Comparison of ENCODE assay signal across 31 cellular contexts in the genomic region with DNA sequence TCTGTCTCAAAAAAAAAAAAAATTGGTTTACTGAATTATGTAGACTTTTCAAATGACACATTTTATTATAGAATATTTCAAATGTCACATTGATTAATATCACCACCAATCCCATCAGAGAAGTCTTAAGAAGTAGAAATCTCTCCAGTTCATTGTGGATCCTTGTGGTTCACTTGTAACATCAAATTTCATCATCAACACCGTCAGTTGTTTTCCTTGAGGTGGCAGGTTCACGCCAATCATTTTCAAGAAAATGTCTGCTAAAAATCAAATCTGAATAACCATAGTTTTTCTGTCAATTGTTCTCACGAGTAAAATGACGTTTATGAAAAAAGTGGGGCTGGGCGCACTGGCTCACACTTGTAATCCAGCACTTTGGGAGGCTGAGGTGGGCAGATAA. TPM values are rescaled to one million over a fixed set of nuclear protein-coding genes. Genes with fewer than 3 reads are reported as not detected.
DNase-seq lines count a peak whose midpoint lies in the region; TF ChIP-seq lines count a peak whose summit lies in the region.
"Had no signal": no experiment of that assay in that cellular context is flagged by ENCODE, and none has a peak within 500 bp of the region (broad histone marks: within the 10 kb centered on the region; RNA-seq: fewer than 3 reads in every experiment).

No MANE protein-coding gene starts in this region.

- WGBS in endodermal cell (ENCODE audit: insufficient coverage in 1 of 2, insufficient read length in 1 of 2), 2 experiments = 96 to 98% methylated on average over 5 of the region's 5 CpGs

- no peak overlapping the region for H3K4me2 ChIP-seq in neural cell (ENCODE audit: low read length)
- H3K4me2 ChIP-seq: A549; BLaER1; BLaER1 treated with 17β-estradiol and CSF1 and Interleukin-3, amounts not matched to agents 10 nM and 100 nM had no signal

- no peaks in the 10 kb centered on the region for H3K9me2 ChIP-seq in neural cell (ENCODE audit: insufficient read depth, low read length)

- H3K9me3 Mint-ChIP-seq in endodermal cell = peaks cover 27% of the 10 kb centered on the region
- H3K9me3 Mint-ChIP-seq: CD4-positive, alpha-beta T cell; CD8-positive, alpha-beta T cell had no signal

- H3K9me3 ChIP-seq in endodermal cell (ENCODE audit: control insufficient read depth, low read length) (peaks cover 8% of the 10 kb centered on the region), neural cell (ENCODE audit: low read length) (no peaks in the 10 kb centered on the region)
- H3K9me3 ChIP-seq: A549, BLaER1 had no signal

- H3K36me3 ChIP-seq in endodermal cell (ENCODE audit: control insufficient read depth, insufficient read depth, low read length) = no peaks in the 10 kb centered on the region
- no peaks in the 10 kb centered on the region for H3K36me3 ChIP-seq in neural cell (ENCODE audit: insufficient read depth, low read length)
- H3K36me3 ChIP-seq: BE2C; BLaER1; BLaER1 treated with 17β-estradiol and CSF1 and Interleukin-3, amounts not matched to agents 10 nM and 100 nM had no signal

- H3K27me3 ChIP-seq in endodermal cell (ENCODE audit: control insufficient read depth, insufficient read depth, low read length, poor library complexity, severe bottlenecking) (no peaks in the 10 kb centered on the region), neural cell (ENCODE audit: insufficient read depth, low read depth, low read length) (no peaks in the 10 kb centered on the region)
- H3K27me3 ChIP-seq: BE2C; BLaER1; BLaER1 treated with 17β-estradiol and CSF1 and Interleukin-3, amounts not matched to agents 10 nM and 100 nM had no signal

- H3K4me3 Mint-ChIP-seq in endodermal cell = no peak overlapping the region
- H3K4me3 Mint-ChIP-seq: B cell; CD14-positive monocyte; CD4-positive, alpha-beta memory T cell; CD4-positive, alpha-beta T cell; CD4-positive, CD25-positive, alpha-beta regulatory T cell; CD8-positive, alpha-beta memory T cell; CD8-positive, alpha-beta T cell had no signal

- no peak overlapping the region for H3K4me3 ChIP-seq in endodermal cell (ENCODE audit: low read length)
- H3K4me3 ChIP-seq in neural cell (ENCODE audit: low read length) = no peak overlapping the region
- H3K4me3 ChIP-seq: A549; BLaER1; BLaER1 treated with 17β-estradiol and CSF1 and Interleukin-3, amounts not matched to agents 10 nM and 100 nM had no signal

- H3K79me2 ChIP-seq in neural cell (replicated peaks; ENCODE audit: insufficient read depth, low read length) = no peaks in the 10 kb centered on the region

- H3K27me3 Mint-ChIP-seq in endodermal cell (ENCODE audit: insufficient read depth) = peaks cover 7% of the 10 kb centered on the region
- H3K27me3 Mint-ChIP-seq: CD4-positive, CD25-positive, alpha-beta regulatory T cell had no signal

- H3K36me3 Mint-ChIP-seq in endodermal cell (ENCODE audit: low read depth) = no peaks in the 10 kb centered on the region
- H3K36me3 Mint-ChIP-seq: CD14-positive monocyte; CD4-positive, alpha-beta memory T cell; CD8-positive, alpha-beta T cell had no signal

- no peaks in the 10 kb centered on the region for H4K20me1 ChIP-seq in neural cell (ENCODE audit: insufficient read depth)
- H4K20me1 ChIP-seq: BLaER1; BLaER1 treated with 17β-estradiol and CSF1 and Interleukin-3, amounts not matched to agents 10 nM and 100 nM had no signal

- no peak overlapping the region for H2AFZ ChIP-seq in neural cell (ENCODE audit: low read depth, low read length)

- H3K27ac Mint-ChIP-seq in endodermal cell = no peak overlapping the region
- H3K27ac Mint-ChIP-seq: B cell; CD14-positive monocyte; CD4-positive, alpha-beta memory T cell; CD4-positive, alpha-beta T cell; CD4-positive, CD25-positive, alpha-beta regulatory T cell; CD8-positive, alpha-beta memory T cell; CD8-positive, alpha-beta T cell had no signal

- peak; percentile 77 for TF ChIP-seq EP300 in neural cell (conservative IDR thresholded peaks at IDR 0.05; ENCODE audit: poor library complexity, severe bottlenecking)

- H3K4me1 Mint-ChIP-seq in endodermal cell = no peaks in the 10 kb centered on the region
- H3K4me1 Mint-ChIP-seq: B cell; CD4-positive, alpha-beta memory T cell; CD4-positive, CD25-positive, alpha-beta regulatory T cell; CD8-positive, alpha-beta memory T cell had no signal

- no peak for TF ChIP-seq RAD21 in neural cell (conservative IDR thresholded peaks at IDR 0.05)

- DNase-seq in endodermal cell (peak; percentile 4), NCI-H146 treated with DMSO at 0.1 percent for 48 hours (lab: John Stamatoyannopoulos, UW; ENCODE audit: unreplicated experiment) (no peak)
- no peak for DNase-seq in activated naive CD4-positive, alpha-beta T cell treated with Interleukin-2 at 50 U/mL for 16 hours
- DNase-seq: 8988T; ACHN; AML-193; BE2C; C1 segment of cervical spinal cord; Caco-2; Calu3; CD4-positive, alpha-beta memory T cell; CD4-positive, alpha-beta T cell; CD4-positive, CD25-positive, alpha-beta regulatory T cell; CD8-positive, alpha-beta memory T cell; CD8-positive, alpha-beta T cell; COR-L47; DMS 273 treated with DMSO at 0.1 percent for 48 hours; DMS153; DMS53; DMS79; DMS79 treated with DMSO at 0.1 percent for 48 hours; DND-41; EL had no signal

- H3F3A ChIP-seq in neural cell (ENCODE audit: insufficient read depth, low read length, poor library complexity, severe bottlenecking) = no peaks in the 10 kb centered on the region

- no peak for TF ChIP-seq CTCF in endodermal cell (conservative IDR thresholded peaks at IDR 0.05)
- no peak for TF ChIP-seq CTCF in neural cell (IDR thresholded peaks at IDR 0.05; ENCODE audit: poor library complexity, severe bottlenecking)

- no peaks in the 10 kb centered on the region for H3K4me1 ChIP-seq in endodermal cell (ENCODE audit: control insufficient read depth, insufficient read depth, low read length)
- H3K4me1 ChIP-seq: A549, BE2C, BLaER1, Caco-2 had no signal

- H3K27ac ChIP-seq in endodermal cell (ENCODE audit: low read depth, low read length) = no peak overlapping the region
- no peak overlapping the region for H3K27ac ChIP-seq in neural cell (ENCODE audit: low read length)
- H3K27ac ChIP-seq: 22Rv1; A549; BLaER1; BLaER1 treated with 17β-estradiol and CSF1 and Interleukin-3, amounts not matched to agents 10 nM and 100 nM; C4-2B had no signal

- H3K9ac ChIP-seq in endodermal cell (ENCODE audit: extremely low read depth, low read length, poor library complexity, severe bottlenecking) (no peak overlapping the region), neural cell (ENCODE audit: low read length) (no peak overlapping the region)
- H3K9ac ChIP-seq: BLaER1; BLaER1 treated with 17β-estradiol and CSF1 and Interleukin-3, amounts not matched to agents 10 nM and 100 nM had no signal

TF ChIP-seq in neural cell, 6 proteins besides CTCF, POLR2A, EP300 and RAD21:
- TF ChIP-seq, protein P1, sequence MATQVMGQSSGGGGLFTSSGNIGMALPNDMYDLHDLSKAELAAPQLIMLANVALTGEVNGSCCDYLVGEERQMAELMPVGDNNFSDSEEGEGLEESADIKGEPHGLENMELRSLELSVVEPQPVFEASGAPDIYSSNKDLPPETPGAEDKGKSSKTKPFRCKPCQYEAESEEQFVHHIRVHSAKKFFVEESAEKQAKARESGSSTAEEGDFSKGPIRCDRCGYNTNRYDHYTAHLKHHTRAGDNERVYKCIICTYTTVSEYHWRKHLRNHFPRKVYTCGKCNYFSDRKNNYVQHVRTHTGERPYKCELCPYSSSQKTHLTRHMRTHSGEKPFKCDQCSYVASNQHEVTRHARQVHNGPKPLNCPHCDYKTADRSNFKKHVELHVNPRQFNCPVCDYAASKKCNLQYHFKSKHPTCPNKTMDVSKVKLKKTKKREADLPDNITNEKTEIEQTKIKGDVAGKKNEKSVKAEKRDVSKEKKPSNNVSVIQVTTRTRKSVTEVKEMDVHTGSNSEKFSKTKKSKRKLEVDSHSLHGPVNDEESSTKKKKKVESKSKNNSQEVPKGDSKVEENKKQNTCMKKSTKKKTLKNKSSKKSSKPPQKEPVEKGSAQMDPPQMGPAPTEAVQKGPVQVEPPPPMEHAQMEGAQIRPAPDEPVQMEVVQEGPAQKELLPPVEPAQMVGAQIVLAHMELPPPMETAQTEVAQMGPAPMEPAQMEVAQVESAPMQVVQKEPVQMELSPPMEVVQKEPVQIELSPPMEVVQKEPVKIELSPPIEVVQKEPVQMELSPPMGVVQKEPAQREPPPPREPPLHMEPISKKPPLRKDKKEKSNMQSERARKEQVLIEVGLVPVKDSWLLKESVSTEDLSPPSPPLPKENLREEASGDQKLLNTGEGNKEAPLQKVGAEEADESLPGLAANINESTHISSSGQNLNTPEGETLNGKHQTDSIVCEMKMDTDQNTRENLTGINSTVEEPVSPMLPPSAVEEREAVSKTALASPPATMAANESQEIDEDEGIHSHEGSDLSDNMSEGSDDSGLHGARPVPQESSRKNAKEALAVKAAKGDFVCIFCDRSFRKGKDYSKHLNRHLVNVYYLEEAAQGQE (IDR thresholded peaks at IDR 0.05; ENCODE audit: borderline replicate concordance) = no peak
- TF ChIP-seq TAF1 (IDR thresholded peaks at IDR 0.05; ENCODE audit: low read depth) (no peak), MXI1 (conservative IDR thresholded peaks at IDR 0.05; ENCODE audit: poor library complexity, severe bottlenecking) (no peak), POLR2AphosphoS5 (IDR thresholded peaks at IDR 0.05) (peak; percentile 72), SMC3 (conservative IDR thresholded peaks at IDR 0.05; ENCODE audit: poor library complexity) (no peak), EZH2 (IDR thresholded peaks at IDR 0.05; ENCODE audit: borderline replicate concordance, insufficient read depth, low read length, poor library complexity, severe bottlenecking) (no peak)

RNA-seq across cellular contexts. Expression of a gene that starts 50.3 kb away (rescaled TPM):
- 1 to 10 TPM; 1.0 to 1.2 TPM for total RNA-seq in endodermal cell
- 2.9 TPM for polyA plus RNA-seq in endodermal cell (2013, experiment 1 of 2)
- 2.3 TPM for polyA plus RNA-seq in endodermal cell (2013, experiment 2 of 2)
- 1.3 and 2.6 TPM in 2 replicates for polyA plus RNA-seq in neural cell
- 0.97 and 1.2 TPM in 2 replicates for polyA minus RNA-seq in neural cell
- polyA plus RNA-seq: CD14-positive monocyte; CD4-positive, alpha-beta memory T cell; CD8-positive, alpha-beta memory T cell had no signal
